Comparison of ENCODE assay signal across 17 cellular contexts in the genomic region with DNA sequence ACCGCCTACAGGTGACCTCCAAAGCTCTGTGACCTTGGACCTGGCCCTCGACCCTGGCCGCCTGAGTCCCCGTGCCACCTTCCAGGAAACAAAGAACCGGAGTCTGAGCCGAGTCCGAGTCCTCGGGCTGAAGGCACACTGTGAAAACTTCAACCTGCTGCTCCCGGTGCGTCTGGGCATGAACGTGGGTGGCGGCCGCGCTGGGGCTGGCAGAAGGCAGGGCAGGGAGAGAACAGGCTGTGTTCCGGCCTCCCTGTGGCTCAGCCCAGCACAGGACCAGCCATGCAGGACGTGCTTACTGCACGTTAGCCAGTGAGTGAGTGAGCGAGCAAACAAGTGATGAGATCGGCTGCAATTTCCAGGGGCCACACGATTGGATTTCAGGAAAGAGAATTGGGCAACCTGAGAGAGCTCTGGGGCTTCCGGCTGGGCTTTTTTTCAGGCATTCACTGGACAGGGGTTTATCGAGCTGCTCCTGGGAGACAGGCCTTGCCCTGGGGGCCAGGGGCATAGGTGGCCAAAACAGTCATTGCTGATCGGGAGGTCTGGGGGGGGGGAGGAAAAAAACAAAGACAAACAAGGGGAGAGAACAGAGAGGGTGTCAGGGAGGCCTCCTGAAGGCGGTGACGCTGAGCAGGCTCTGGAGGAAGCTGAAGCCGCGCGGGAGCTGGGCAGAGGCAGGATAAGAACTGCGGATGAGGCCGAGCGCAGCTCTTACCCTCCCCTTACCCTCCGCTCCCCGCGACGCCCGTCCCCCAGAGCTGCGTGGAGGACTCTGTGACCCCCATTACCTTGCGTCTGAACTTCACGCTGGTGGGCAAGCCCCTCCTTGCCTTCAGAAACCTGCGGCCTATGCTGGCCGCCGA. TPM values are rescaled to one million over a fixed set of nuclear protein-coding genes. Genes with fewer than 3 reads are reported as not detected.
DNase-seq lines count a peak whose midpoint lies in the region; ATAC-seq and TF ChIP-seq lines count a peak whose summit lies in the region.
"Had no signal": no experiment of that assay in that cellular context is flagged by ENCODE, and none has a peak within 500 bp of the region (broad histone marks: within the 10 kb centered on the region; RNA-seq: fewer than 3 reads in every experiment).

No MANE protein-coding gene starts in this region.

- H3K9ac ChIP-seq in Karpas-422 (ENCODE audit: low read length) = no peak overlapping the region

- H3K4me3 Mint-ChIP-seq in T-helper 1 cell treated with Interleukin-12 subunit alpha and Interleukin-12 subunit beta and Interleukin-4 antibody, amounts not matched to agents 30 μg/mL and 1 μg/mL, for 36 hours = no peak overlapping the region
- H3K4me3 Mint-ChIP-seq in stimulated activated naive B cell treated with anti-CD40 and anti-IgM and Interleukin-4, amounts not matched to agents 10 μg/mL and 1 μg/mL and 100 μg/mL, for 72 hours = no peak overlapping the region
- no peak overlapping the region for H3K4me3 Mint-ChIP-seq in MCF 10A (ENCODE audit: unreplicated experiment)

- intact Hi-C loops in Panc1 (cut with micrococcal nuclease; ENCODE audit: unreplicated experiment) = no loop called here
- intact Hi-C loops in MCF 10A (cut with micrococcal nuclease) = no loop called here

- H3K9me3 ChIP-seq in Panc1 (ENCODE audit: control insufficient read depth, insufficient read depth, low read depth, low read length) (no peaks in the 10 kb centered on the region), Karpas-422 (ENCODE audit: low read length) (no peaks in the 10 kb centered on the region)

- no peaks in the 10 kb centered on the region for H4K20me1 ChIP-seq in Karpas-422 (ENCODE audit: insufficient read depth, low read depth, low read length)

- no peaks in the 10 kb centered on the region for H3K4me1 ChIP-seq in Panc1 (ENCODE audit: control insufficient read depth, insufficient read depth, low read length)
- no peaks in the 10 kb centered on the region for H3K4me1 ChIP-seq in Karpas-422 (ENCODE audit: low read length)

- no peak for DNase-seq in T-helper 1 cell
- no peak for DNase-seq in Panc1 (ENCODE audit: low read depth, low spot score)
- peak; percentile 52 for DNase-seq in left kidney (ENCODE audit: low read depth, low spot score)
- no peak for DNase-seq in Karpas-422
- DNase-seq in stimulated activated naive B cell treated with anti-CD40 and anti-IgM and Interleukin-4, amounts not matched to agents 10 μg/mL and 1 μg/mL and 100 μg/mL, for 72 hours = no peak
- no peak for DNase-seq in MCF 10A (ENCODE audit: unreplicated experiment)
- DNase-seq: COR-L47, NCI-H1417 treated with DMSO at 0.1 percent for 48 hours, NCI-H1930, NCI-H2171 treated with DMSO at 0.1 percent for 48 hours, NCI-H82, SHP77 treated with DMSO at 0.1 percent for 48 hours, T-helper 2 cell had no signal

- TF ChIP-seq CTCF in Panc1 (IDR thresholded peaks at IDR 0.05) (no peak), MCF 10A (IDR thresholded peaks at IDR 0.05; ENCODE audit: unreplicated experiment) (no peak)

- POLR2A ChIA-PET in Panc1 (lab: Charles Lee) = interaction anchor here (0.6 to 0.7 kb wide), 2 partner anchors 186 to 555 kb away, joined by 4 to 9 read pairs; no protein-coding TSS in a partner anchor
- POLR2A ChIA-PET in MCF 10A (lab: Yijun Ruan, JAX) = interaction anchor here (0.7 kb wide), 1 partner anchor 11 kb away, joined by 3 read pairs; no protein-coding TSS in a partner anchor

- H3K9me2 ChIP-seq in Karpas-422 (replicated peaks; ENCODE audit: insufficient read depth, low read length) = no peaks in the 10 kb centered on the region

- H3K27ac ChIP-seq in Panc1 (ENCODE audit: low read length) = no peak overlapping the region
- H3K27ac ChIP-seq in Karpas-422 (ENCODE audit: low read length) = no peak overlapping the region

- no TSS peak for BruUV-seq in Panc1 (replicated peaks; lab: Mats Ljungman, UMichigan)
- BruUV-seq in MCF 10A (replicated peaks; lab: Mats Ljungman, UMichigan) = no TSS peak

- H2AFZ ChIP-seq in Karpas-422 (ENCODE audit: low read length) = no peak overlapping the region

- H3K4me3 ChIP-seq in Panc1 (ENCODE audit: low read depth in 2 of 2, low read length in 2 of 2) (no peak overlapping the region), Karpas-422 (ENCODE audit: low read length) (no peak overlapping the region)

- H3K4me1 Mint-ChIP-seq in T-helper 1 cell treated with Interleukin-12 subunit alpha and Interleukin-12 subunit beta and Interleukin-4 antibody, amounts not matched to agents 30 μg/mL and 1 μg/mL, for 36 hours (ENCODE audit: low read depth) = peaks cover 9% of the 10 kb centered on the region
- H3K4me1 Mint-ChIP-seq in stimulated activated naive B cell treated with anti-CD40 and anti-IgM and Interleukin-4, amounts not matched to agents 10 μg/mL and 1 μg/mL and 100 μg/mL, for 72 hours = peaks cover 7 to 8% of the 10 kb centered on the region in 2 donors
- H3K4me1 Mint-ChIP-seq in MCF 10A (ENCODE audit: insufficient read depth, unreplicated experiment) = no peaks in the 10 kb centered on the region

- H3K79me2 ChIP-seq in Karpas-422 (ENCODE audit: low read length) = no peaks in the 10 kb centered on the region

- no peak overlapping the region for H3K4me2 ChIP-seq in Karpas-422 (ENCODE audit: low read depth, low read length, poor library complexity, severe bottlenecking)

- ATAC-seq in Panc1 = peak; percentile 65
- no peak for ATAC-seq in stimulated activated naive B cell treated with anti-CD40 and anti-IgM and Interleukin-4, amounts not matched to agents 10 μg/mL and 1 μg/mL and 100 μg/mL, for 72 hours (replicated peaks)
- ATAC-seq: HCT116 had no signal

- H3K27ac Mint-ChIP-seq in T-helper 1 cell treated with Interleukin-12 subunit alpha and Interleukin-12 subunit beta and Interleukin-4 antibody, amounts not matched to agents 30 μg/mL and 1 μg/mL, for 36 hours = peak overlapping the region; percentile 28
- no peak overlapping the region for H3K27ac Mint-ChIP-seq in stimulated activated naive B cell treated with anti-CD40 and anti-IgM and Interleukin-4, amounts not matched to agents 10 μg/mL and 1 μg/mL and 100 μg/mL, for 72 hours
- no peak overlapping the region for H3K27ac Mint-ChIP-seq in MCF 10A (ENCODE audit: low read depth, unreplicated experiment)

- H3K27me3 ChIP-seq in Panc1 (ENCODE audit: control insufficient read depth, insufficient read depth, low read length) (no peaks in the 10 kb centered on the region; the same call in 1 of the 2 replicates), Karpas-422 (ENCODE audit: low read length) (no peaks in the 10 kb centered on the region)

- CTCF ChIA-PET in Panc1 (lab: Charles Lee) = interaction anchor here (0.7 kb wide), 1 partner anchor 28 kb away, joined by 7 read pairs; no protein-coding TSS in a partner anchor
- CTCF ChIA-PET in MCF 10A (lab: Yijun Ruan, JAX) = interaction anchor here (1.1 to 1.3 kb wide), 2 partner anchors 19 to 80 kb away, joined by 3 to 4 read pairs; no protein-coding TSS in a partner anchor

- H3K36me3 ChIP-seq in Panc1 (ENCODE audit: control insufficient read depth, insufficient read depth, low read length) (no peaks in the 10 kb centered on the region), Karpas-422 (ENCODE audit: insufficient read depth, low read length) (no peaks in the 10 kb centered on the region)

- H3K9me3 Mint-ChIP-seq in T-helper 1 cell treated with Interleukin-12 subunit alpha and Interleukin-12 subunit beta and Interleukin-4 antibody, amounts not matched to agents 30 μg/mL and 1 μg/mL, for 36 hours = peaks cover 4% of the 10 kb centered on the region
- peaks cover 3 to 6% of the 10 kb centered on the region in 2 donors for H3K9me3 Mint-ChIP-seq in stimulated activated naive B cell treated with anti-CD40 and anti-IgM and Interleukin-4, amounts not matched to agents 10 μg/mL and 1 μg/mL and 100 μg/mL, for 72 hours
- H3K9me3 Mint-ChIP-seq in MCF 10A (ENCODE audit: unreplicated experiment) = no peaks in the 10 kb centered on the region

- H3K36me3 Mint-ChIP-seq in T-helper 1 cell treated with Interleukin-12 subunit alpha and Interleukin-12 subunit beta and Interleukin-4 antibody, amounts not matched to agents 30 μg/mL and 1 μg/mL, for 36 hours (ENCODE audit: low read depth) = peaks cover 44% of the 10 kb centered on the region
- peaks cover 19 to 21% of the 10 kb centered on the region in 2 donors for H3K36me3 Mint-ChIP-seq in stimulated activated naive B cell treated with anti-CD40 and anti-IgM and Interleukin-4, amounts not matched to agents 10 μg/mL and 1 μg/mL and 100 μg/mL, for 72 hours
- no peaks in the 10 kb centered on the region for H3K36me3 Mint-ChIP-seq in MCF 10A (ENCODE audit: insufficient read depth, unreplicated experiment)

- no peaks in the 10 kb centered on the region for H3K27me3 Mint-ChIP-seq in T-helper 1 cell treated with Interleukin-12 subunit alpha and Interleukin-12 subunit beta and Interleukin-4 antibody, amounts not matched to agents 30 μg/mL and 1 μg/mL, for 36 hours (ENCODE audit: low read depth)
- H3K27me3 Mint-ChIP-seq in stimulated activated naive B cell treated with anti-CD40 and anti-IgM and Interleukin-4, amounts not matched to agents 10 μg/mL and 1 μg/mL and 100 μg/mL, for 72 hours = peaks cover 12 to 21% of the 10 kb centered on the region in 2 donors
- peaks cover 47% of the 10 kb centered on the region for H3K27me3 Mint-ChIP-seq in MCF 10A (ENCODE audit: insufficient read depth, unreplicated experiment)

- in situ Hi-C loops in Panc1 (cut with HindIII; ENCODE audit: low pct_unique_long_range_greater_than_20kb, low sequenced_read_pairs) = no loop called here

RNA-seq across cellular contexts. Expression of gene ITGAX, which starts 16.9 kb away (rescaled TPM):
- total RNA-seq in Panc1 (2021; ENCODE audit: unreplicated experiment) (0.49 TPM), MCF 10A (2022) (0.14 and 1.2 TPM in 2 replicates)
- 0.16 TPM for polyA plus RNA-seq in Panc1 (2012; ENCODE audit: insufficient read length)
- total RNA-seq in Karpas-422 (2014; rRNA removed; shearing (Covaris generic); ENCODE audit: low replicate concordance) = 0.52 TPM in 1 of 2 replicates, not detected in the other
- total RNA-seq: NCI-H460, RPMI7951 had no signal

RNA-seq across cellular contexts. Expression of gene ITGAD, which starts 21.3 kb away (rescaled TPM):
- total RNA-seq in Panc1 (2021; ENCODE audit: unreplicated experiment) (not detected), MCF 10A (2022) (not detected in 2 replicates)
- polyA plus RNA-seq in Panc1 (2012; ENCODE audit: insufficient read length) = 0.27 TPM
- not detected in 2 replicates for total RNA-seq in Karpas-422 (2014; rRNA removed; shearing (Covaris generic); ENCODE audit: low replicate concordance)
- total RNA-seq: NCI-H460, RPMI7951 had no signal

RNA-seq across cellular contexts. Expression of gene COX6A2, which starts 56.3 kb away (rescaled TPM):
- not detected for total RNA-seq in Panc1 (2021; ENCODE audit: unreplicated experiment)
- polyA plus RNA-seq in Panc1 (2012; ENCODE audit: insufficient read length) = not detected
- not detected in 2 replicates for total RNA-seq in Karpas-422 (2014; rRNA removed; shearing (Covaris generic); ENCODE audit: low replicate concordance)
- total RNA-seq in MCF 10A (2022) = not detected in 2 replicates
- total RNA-seq: NCI-H460, RPMI7951 had no signal
